8 cellular contexts compared by ENCODE assay signal in genomic region chr9:107488400-107489143, GRCh38. TPM values are rescaled to one million over a fixed set of nuclear protein-coding genes. Genes with fewer than 3 reads are reported as not detected.
DNase-seq lines count a peak whose midpoint lies in the region; ATAC-seq, FAIRE-seq and TF ChIP-seq lines count a peak whose summit lies in the region.

No MANE protein-coding gene starts in this region.

- H3K4me2 ChIP-seq in K562 (ENCODE audit: insufficient read depth, low read length) = peak overlapping the region; percentile 62

- H3K9me3 ChIP-seq in K562 (replicated peaks; ENCODE audit: control insufficient read depth, insufficient read depth, low read depth, low read length) = no peaks in the 10 kb centered on the region
- H3K9me3 ChIP-seq in iPS-15b (ENCODE audit: control insufficient read depth, insufficient read depth, low read length) = no peaks in the 10 kb centered on the region

- in situ Hi-C loops in K562 (cut with MboI) = no loop called here

- TF ChIP-seq CTCF in K562 (IDR thresholded peaks at IDR 0.05 in 2 of 3, conservative IDR thresholded peaks at IDR 0.05 in 1 of 3; ENCODE audit: insufficient read depth in 2 of 3, low read depth in 1 of 3, low read length in 3 of 3) = no peak

- peak; percentile 63 for DNase-seq in ELF-1 (ENCODE audit: low read depth, low spot score)
- peak; percentile 46 for DNase-seq in NCI-H1092 treated with DMSO at 0.1 percent for 48 hours (lab: John Stamatoyannopoulos, UW)
- DNase-seq in K562 (ENCODE audit: extremely low read depth in 1 of 4, low spot score in 3 of 4) = peak in 1 of 4 experiments; percentile 16
- DNase-seq in sciatic nerve (ENCODE audit: low spot score) = peak; percentile 87
- DNase-seq in kidney glomerular epithelial cell (lab: John Stamatoyannopoulos, UW) = no peak
- DNase-seq in H4 (ENCODE audit: low spot score) = no peak
- no peak for DNase-seq in SK-N-DZ (ENCODE audit: low spot score)

- no peak overlapping the region for H3K27ac ChIP-seq in K562 (ENCODE audit: extremely low read depth, low read depth, low read length)

- H2AFZ ChIP-seq in K562 (ENCODE audit: low read depth, low read length) = peak overlapping the region; percentile 86

- H3K36me3 ChIP-seq in K562 (ENCODE audit: control insufficient read depth, insufficient read depth, low read length) (no peaks in the 10 kb centered on the region), iPS-15b (ENCODE audit: control insufficient read depth, insufficient read depth, low read length) (peaks cover 20% of the 10 kb centered on the region)

- TF ChIP-seq RAD21 in K562 (CRISPR knock-in tag; conservative IDR thresholded peaks at IDR 0.05 in 1 of 2, IDR thresholded peaks at IDR 0.05 in 1 of 2) = no peak

- H3K9ac ChIP-seq in K562 (ENCODE audit: insufficient read depth in 1 of 2, low read depth in 2 of 2, low read length in 2 of 2) (peak overlapping the region in 1 of 2 experiments; percentile 81; a peak in 3 of 4 replicates), iPS-15b (ENCODE audit: low read depth, low read length) (no peak overlapping the region)

- no peaks in the 10 kb centered on the region; the same call in 1 of the 2 replicates for H4K20me1 ChIP-seq in K562 (replicated peaks; ENCODE audit: control insufficient read depth, insufficient read depth, low read length)

- ATAC-seq in K562 (no peak), sciatic nerve (peak; percentile 70)

- CTCF ChIA-PET in K562 (lab: Yijun Ruan, JAX; ENCODE audit: low intra/inter-chr PET ratio) = no interaction called here

- no peak for TF ChIP-seq EP300 in K562 (IDR thresholded peaks at IDR 0.05; ENCODE audit: low read length)

- peaks cover 7 to 29% of the 10 kb centered on the region in 2 experiments; a peak in 3 of 5 replicates for H3K27me3 ChIP-seq in K562 (ENCODE audit: control insufficient read depth in 2 of 2, insufficient read depth in 2 of 2, low read length in 2 of 2)
- peaks cover 64% of the 10 kb centered on the region for H3K27me3 ChIP-seq in iPS-15b (ENCODE audit: control insufficient read depth, insufficient read depth, low read length)

- no peaks in the 10 kb centered on the region for H3K9me1 ChIP-seq in K562 (ENCODE audit: control insufficient read depth, insufficient read depth, low read length)

- 62% methylated on average over 44 of the region's 79 CpGs for WGBS in K562 (ENCODE audit: insufficient coverage, low coverage, missing lambda C conversion rate)

- TSS peak; percentile 66 for BruUV-seq in K562 (replicated peaks; lab: Mats Ljungman, UMichigan)

- POLR2A ChIA-PET in K562 (lab: Yijun Ruan, JAX) = interaction anchor here (0.6 kb wide), 1 partner anchor 13 kb away, joined by 4 read pairs; no protein-coding TSS in a partner anchor

- H3K79me2 ChIP-seq in K562 (ENCODE audit: control insufficient read depth, insufficient read depth, low read length) = no peaks in the 10 kb centered on the region

- H3K4me1 ChIP-seq in K562 (replicated peaks in 1 of 2; ENCODE audit: control insufficient read depth in 2 of 2, insufficient read depth in 2 of 2, low read length in 2 of 2) (peaks cover 0 to 24% of the 10 kb centered on the region in 2 experiments; a peak in 3 of 5 replicates), iPS-15b (ENCODE audit: control insufficient read depth, insufficient read depth, low read length) (peaks cover 8% of the 10 kb centered on the region)

- TF ChIP-seq POLR2A in K562 (conservative IDR thresholded peaks at IDR 0.05) = no peak

- H3K4me3 ChIP-seq in K562 = peak overlapping the region; percentile 50
- peak overlapping the region; percentile 68 for H3K4me3 ChIP-seq in iPS-15b (ENCODE audit: low read depth, low read length)

- intact Hi-C loops in K562 (cut with micrococcal nuclease) = loop anchor here (10.0 kb wide), 2 partner anchors 386 to 946 kb away; no protein-coding TSS in a partner anchor
- intact Hi-C loops in sciatic nerve (cut with DNase I) = loop anchor here (10.0 kb wide), 2 partner anchors 786 to 1276 kb away; no protein-coding TSS in a partner anchor

- no peak for FAIRE-seq in K562 (lab: Jason Lieb, UNC)

TF ChIP-seq in K562, 482 proteins besides CTCF, POLR2A, EP300 and RAD21 (continues in another document):
- no peak for TF ChIP-seq ZNF609 (CRISPR knock-in tag; IDR thresholded peaks at IDR 0.05; ENCODE audit: borderline replicate concordance)
- TF ChIP-seq HSF4 (CRISPR knock-in tag; IDR thresholded peaks at IDR 0.05; ENCODE audit: borderline replicate concordance) = no peak
- no peak for TF ChIP-seq SLC30A9 (CRISPR knock-in tag; IDR thresholded peaks at IDR 0.05)
- no peak for TF ChIP-seq NR2F6 (CRISPR knock-in tag; IDR thresholded peaks at IDR 0.05)
- no peak for TF ChIP-seq ZNF3 (CRISPR knock-in tag; IDR thresholded peaks at IDR 0.05)
- peak; percentile 3 for TF ChIP-seq KDM5B (IDR thresholded peaks at IDR 0.05; ENCODE audit: insufficient replicate concordance, low read depth, low read length)
- peak in 1 of 2 experiments; percentile 9 for TF ChIP-seq E2F6 (IDR thresholded peaks at IDR 0.05; ENCODE audit: borderline replicate concordance in 1 of 2, extremely low read depth in 1 of 2, insufficient read depth in 1 of 2, insufficient read length in 1 of 2, low read depth in 1 of 2, low read length in 1 of 2, poor library complexity in 1 of 2, severe bottlenecking in 1 of 2)
- TF ChIP-seq HDAC1 (IDR thresholded peaks at IDR 0.05) = no peak
- TF ChIP-seq RBFOX2 (IDR thresholded peaks at IDR 0.05; ENCODE audit: low read depth, low read length) = peak; percentile 44

RNA-seq across cellular contexts. Expression of gene KLF4, which starts 1.0 kb away (rescaled TPM):
- total RNA-seq in K562 (2011; cell fraction: chromatin; rRNA removed; ENCODE audit: low replicate concordance) = 0.40 and 0.62 TPM in 2 replicates
- 0.67 and 0.79 TPM in 2 replicates for total RNA-seq in K562 (2011; cell fraction: nucleolus; rRNA removed)
- 0.22 and 0.69 TPM in 2 replicates for total RNA-seq in K562 (2011; cell fraction: nucleoplasm; rRNA removed)
- total RNA-seq in K562 (2014; rRNA removed) = 0.24 and 0.27 TPM in 2 replicates
- 0.22 and 0.26 TPM in 2 replicates for total RNA-seq in K562 (2014; rRNA removed; fragmentation: Illumina TruSeq; extraction: Trizol)
- total RNA-seq in K562 (2015; rRNA removed; fragmentation: Illumina TruSeq; extraction: Trizol) = 0.11 and 0.23 TPM in 2 replicates
- 0.95 and 1.0 TPM in 2 replicates for total RNA-seq in K562 (2021)
- polyA plus RNA-seq in K562 (2011; rRNA removed) = 0.08 and 0.29 TPM in 2 replicates
- 0.04 and 0.55 TPM in 2 replicates for polyA plus RNA-seq in K562 (2011; cell fraction: cytosol; rRNA removed)
- polyA plus RNA-seq in K562 (2011; cell fraction: nucleus; rRNA removed) = 0.21 and 1.1 TPM in 2 replicates
- 0.38 and 1.2 TPM in 2 replicates for polyA plus RNA-seq in K562 (2012)
- 0.24 and 0.30 TPM in 2 replicates for polyA plus RNA-seq in K562 (2014; fragmentation: Illumina TruSeq; extraction: Trizol)
- under 1 TPM; 0.04 to 0.07 TPM for polyA plus RNA-seq in K562 (2014; fragmentation: Nextera tagmentation; extraction: Ambion mirVana)
- 0.09 and 0.57 TPM in 2 replicates for polyA plus RNA-seq in K562 (2014; rRNA removed)
- 0.30 TPM in 1 of 2 replicates, not detected in the other for polyA minus RNA-seq in K562 (2011; rRNA and poly(A)+ RNA removed)
- polyA minus RNA-seq in K562 (2011; cell fraction: cytosol; rRNA and poly(A)+ RNA removed) = 0.73 and 0.95 TPM in 2 replicates
- polyA minus RNA-seq in K562 (2011; cell fraction: nucleus; rRNA and poly(A)+ RNA removed) = 0.56 and 0.94 TPM in 2 replicates
- total RNA-seq in sciatic nerve = 63.8 TPM
- 2.3 and 3.1 TPM in 2 replicates for total RNA-seq in H4 (2014; rRNA removed; shearing (Covaris generic))
- polyA plus RNA-seq in SK-N-DZ (2014; cell fraction: cytosol; rRNA removed) = not detected in 2 replicates
- polyA plus RNA-seq in SK-N-DZ (2014; cell fraction: nucleus; rRNA removed) = 0.23 TPM in 1 of 2 replicates, not detected in the other

Comparison
In these comparisons a context has a peak if more than half of its experiments do, and no peak if none do; other contexts are left out.
1. DNase-seq: peak in ELF-1 (single experiment), NCI-H1092 treated with DMSO at 0.1 percent for 48 hours (single experiment) and sciatic nerve (single experiment); none in kidney glomerular epithelial cell (single experiment), H4 (single experiment) and SK-N-DZ (single experiment).
2. RNA of gene KLF4, which starts 1.0 kb away (total RNA-seq): 63.8 TPM in sciatic nerve (single experiment); 2.3 to 3.1 TPM in H4 and 0.11 to 1.0 TPM in K562; every median in the first group is over 10 times any median in the second.